Comparison of ENCODE assay signal across 10 cellular contexts in the genomic region with DNA sequence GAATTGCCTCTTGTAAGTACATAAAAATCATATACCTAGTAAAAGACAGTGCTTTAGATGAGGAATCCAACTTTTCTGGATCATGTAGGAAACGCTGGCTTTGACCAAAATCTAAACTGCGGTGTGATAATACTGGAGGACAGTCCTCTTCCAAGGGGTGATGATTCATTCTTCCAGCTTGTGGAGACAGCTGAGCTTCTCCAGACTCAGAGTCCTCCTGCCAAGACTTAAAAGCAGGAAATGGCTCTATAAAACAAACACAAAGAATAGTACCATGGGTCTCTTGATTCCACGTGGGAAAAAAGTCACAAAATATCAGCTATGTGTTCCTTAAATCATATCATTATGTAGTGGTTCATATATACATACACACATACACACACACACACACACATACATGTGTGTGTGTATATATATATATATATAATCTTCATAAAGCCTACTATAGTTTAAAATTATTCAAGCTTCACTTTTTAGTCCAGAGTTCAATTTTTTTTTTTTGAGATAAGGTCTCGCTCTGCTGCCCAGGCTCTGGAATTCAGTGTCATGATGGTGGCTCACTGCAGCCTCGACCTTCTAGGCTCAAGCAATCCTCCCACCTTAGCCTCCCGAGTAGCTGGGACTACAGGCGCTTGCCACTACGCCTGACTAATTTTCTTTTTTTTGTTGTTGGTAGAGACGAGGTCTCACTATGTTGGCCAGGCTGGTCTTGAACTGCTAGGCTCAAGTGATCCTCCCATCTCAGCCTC.
DNase-seq lines count a peak whose midpoint lies in the region; TF ChIP-seq lines count a peak whose summit lies in the region.
"Had no signal": no experiment of that assay in that cellular context is flagged by ENCODE, and none has a peak within 500 bp of the region (broad histone marks: within the 10 kb centered on the region; RNA-seq: fewer than 3 reads in every experiment).

No MANE protein-coding gene starts in this region.

- peak; percentile 75 for DNase-seq in BJ (ENCODE audit: low read depth)
- peak; percentile 24 to 54 for DNase-seq in SJCRH30
- DNase-seq in fibroblast of mammary gland (ENCODE audit: low read depth): peak; percentile 94
- DNase-seq in osteocyte (ENCODE audit: extremely low spot score, unreplicated experiment): no peak
- DNase-seq in NCI-H1105 (lab: John Stamatoyannopoulos, UW): no peak
- no peak for DNase-seq in NCI-H2227 (lab: John Stamatoyannopoulos, UW; ENCODE audit: unreplicated experiment)
- DNase-seq in AML-193 (lab: John Stamatoyannopoulos, UW): no peak
- no peak for DNase-seq in NCI-H1694 treated with DMSO at 0.1 percent for 48 hours (lab: John Stamatoyannopoulos, UW)
- DNase-seq: activated CD4-positive, alpha-beta T cell treated with anti-CD3 and anti-CD28 coated beads for 48 hours; NCI-H345 had no signal

- H3K27ac ChIP-seq in SJCRH30: peak overlapping the region; percentile 25; the same call in 1 of the 2 replicates

- no peaks in the 10 kb centered on the region for H3K27me3 Mint-ChIP-seq in osteocyte (ENCODE audit: unreplicated experiment)

- H3K27ac Mint-ChIP-seq in osteocyte (ENCODE audit: unreplicated experiment): peak overlapping the region; percentile 82

- peaks cover 16% of the 10 kb centered on the region for H3K4me1 Mint-ChIP-seq in osteocyte (ENCODE audit: unreplicated experiment)

- H3K4me3 ChIP-seq in BJ (ENCODE audit: low read depth, low read length) (no peak overlapping the region), SJCRH30 (no peak overlapping the region), fibroblast of mammary gland (ENCODE audit: control insufficient read depth, low read depth, low read length) (peak overlapping the region; percentile 18)

- peak overlapping the region; percentile 58 for H3K4me3 Mint-ChIP-seq in osteocyte (ENCODE audit: unreplicated experiment)

- CTCF ChIA-PET in BJ (lab: Yijun Ruan, JAX): interaction anchor here (0.6 to 1.1 kb wide), 3 partner anchors 99 to 175 kb away, joined by 3 read pairs; no protein-coding TSS in a partner anchor

- TF ChIP-seq CTCF in BJ (IDR thresholded peaks at IDR 0.05; ENCODE audit: insufficient read depth, low read depth, low read length) (no peak), fibroblast of mammary gland (conservative IDR thresholded peaks at IDR 0.05; ENCODE audit: control insufficient read depth, insufficient read depth, low read depth, low read length) (no peak), osteocyte (IDR thresholded peaks at IDR 0.05) (no peak)

- POLR2A ChIA-PET in BJ (lab: Charles Lee): no interaction called here

- no peaks in the 10 kb centered on the region for H3K9me3 ChIP-seq in SJCRH30 (replicated peaks)

- H3K9me3 Mint-ChIP-seq in osteocyte (ENCODE audit: unreplicated experiment): no peaks in the 10 kb centered on the region

- H3K27me3 ChIP-seq in BJ (ENCODE audit: control insufficient read depth, insufficient read depth, low read length) (no peaks in the 10 kb centered on the region), SJCRH30 (no peaks in the 10 kb centered on the region)

- H3K36me3 Mint-ChIP-seq in osteocyte (ENCODE audit: unreplicated experiment): peaks cover 38% of the 10 kb centered on the region

- H3K4me1 ChIP-seq in SJCRH30: peaks cover 8% of the 10 kb centered on the region; the same call in 1 of the 2 replicates

- H3K36me3 ChIP-seq in BJ (ENCODE audit: control insufficient read depth, insufficient read depth, low read length) (peaks cover 5% of the 10 kb centered on the region; the same call in 1 of the 2 replicates), SJCRH30 (peaks cover 44% of the 10 kb centered on the region)

Comparison
In these comparisons a context has a peak if more than half of its experiments do, and no peak if none do; other contexts are left out.
1. DNase-seq: peak in BJ (single experiment), SJCRH30 (2 of 2) and fibroblast of mammary gland (single experiment); none in osteocyte (single experiment), NCI-H1105 (single experiment), NCI-H2227 (single experiment), AML-193 (0 of 2) and NCI-H1694 treated with DMSO at 0.1 percent for 48 hours (single experiment).